ENCODE assay signal across 10 cellular contexts in the genomic region with DNA sequence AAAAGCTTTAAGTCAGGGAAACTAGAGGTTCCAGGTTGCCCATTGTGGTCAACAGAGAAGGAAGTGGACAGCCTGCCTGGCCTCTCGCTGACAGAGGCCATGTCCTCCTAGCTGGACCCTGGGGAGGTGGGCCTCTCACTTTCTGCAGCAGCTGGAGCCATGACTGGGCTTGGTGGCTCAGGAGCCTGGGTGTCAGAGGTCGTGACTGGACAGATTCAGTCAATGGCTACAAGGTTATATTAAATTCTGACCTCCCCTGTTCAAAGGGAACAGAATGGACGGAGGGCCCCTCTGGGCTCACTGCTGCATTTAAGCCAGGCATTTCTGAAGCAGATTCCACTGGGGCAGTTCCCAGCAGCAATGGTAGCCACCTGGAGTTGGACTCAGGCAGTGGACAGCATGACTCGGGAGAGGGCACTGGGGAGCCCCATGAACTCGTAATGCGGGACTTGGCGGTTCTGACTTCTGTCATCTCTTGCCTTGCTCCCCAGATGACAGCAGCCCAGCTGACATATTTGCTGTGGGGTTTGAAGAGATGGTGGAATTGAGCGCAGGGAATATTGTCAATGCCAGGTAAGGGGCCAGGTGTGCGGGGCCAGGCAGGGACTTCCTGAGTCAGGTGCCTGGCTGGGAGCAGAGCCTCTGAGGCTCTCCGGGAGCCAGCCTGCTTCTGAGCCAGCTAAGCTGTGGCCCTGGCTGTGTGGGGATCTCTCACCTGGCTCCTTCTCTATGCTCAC.
DNase-seq lines count a peak whose midpoint lies in the region; ATAC-seq, FAIRE-seq and TF ChIP-seq lines count a peak whose summit lies in the region.
"Had no signal": no experiment of that assay in that cellular context is flagged by ENCODE, and none has a peak within 500 bp of the region (broad histone marks: within the 10 kb centered on the region; RNA-seq: fewer than 3 reads in every experiment).

No MANE protein-coding gene starts in this region.

- H3K4me2 ChIP-seq in PC-9 (peak overlapping the region; percentile 55), H1 (ENCODE audit: insufficient read depth in 1 of 2, low read depth in 2 of 2, low read length in 2 of 2) (no peak overlapping the region)

- 89% methylated on average over 10 of the region's 10 CpGs; no CpG with 5 or more reads in 1 of the 2 experiments for WGBS in H1 (ENCODE audit: extremely low coverage in 1 of 2, insufficient coverage in 1 of 2, insufficient read length in 1 of 2, insufficient replicate concordance in 2 of 2, low coverage in 1 of 2, low lambda C conversion rate in 2 of 2, missing lambda C conversion rate in 1 of 2), 2 experiments
- WGBS in prostate gland, result 78% methylated on average over 10 of the region's 10 CpGs

- no peaks in the 10 kb centered on the region for H3K27me3 ChIP-seq in PC-9 (ENCODE audit: insufficient read depth, low read depth)
- no peaks in the 10 kb centered on the region for H3K27me3 ChIP-seq in H1 (replicated peaks in 1 of 4; ENCODE audit: control insufficient read depth in 3 of 4, extremely low read depth in 1 of 4, insufficient read depth in 3 of 4, low read length in 3 of 4)
- no peaks in the 10 kb centered on the region for H3K27me3 ChIP-seq in prostate gland (replicated peaks; ENCODE audit: insufficient read depth)
- H3K27me3 ChIP-seq: neutrophil had no signal

- no peak overlapping the region for H2BK12ac ChIP-seq in H1 (ENCODE audit: low read depth, low read length)

- TF ChIP-seq CTCF in PC-9 (conservative IDR thresholded peaks at IDR 0.05) (no peak), H1 (IDR thresholded peaks at IDR 0.05; ENCODE audit: control extremely low read depth in 1 of 3, insufficient read depth in 1 of 3, low read depth in 1 of 3, low read length in 3 of 3) (no peak), prostate gland (IDR thresholded peaks at IDR 0.05) (no peak)

- no peak overlapping the region for H3K18ac ChIP-seq in H1 (ENCODE audit: extremely low read depth, low read length)

- no peaks in the 10 kb centered on the region for H3K9me2 ChIP-seq in PC-9 (ENCODE audit: insufficient read depth)

- no peak for ATAC-seq in GM21360 (IDR thresholded peaks at IDR 0.05; ENCODE audit: unreplicated experiment)

- peaks cover 40% of the 10 kb centered on the region for H3F3A ChIP-seq in PC-9 (ENCODE audit: insufficient read depth, low read depth)

- no peaks in the 10 kb centered on the region; the same call in 1 of the 2 replicates for H3K23me2 ChIP-seq in H1 (ENCODE audit: low read depth, low read length)

- H2BK20ac ChIP-seq in H1 (ENCODE audit: low read length), result no peak overlapping the region

- no peaks in the 10 kb centered on the region for H3K79me1 ChIP-seq in H1 (ENCODE audit: low read depth, low read length)

- no peak overlapping the region for H3K9ac ChIP-seq in H1 (replicated peaks in 1 of 4; ENCODE audit: extremely low read depth in 1 of 4, low read depth in 3 of 4, low read length in 3 of 4)

- H3K4ac ChIP-seq in H1 (replicated peaks; ENCODE audit: insufficient read length, low read depth, low read length), result no peak overlapping the region

- no peak for TF ChIP-seq RAD21 in H1 (IDR thresholded peaks at IDR 0.05 in 1 of 2, conservative IDR thresholded peaks at IDR 0.05 in 1 of 2; ENCODE audit: low read depth in 2 of 2, low read length in 2 of 2)

- no peak overlapping the region for H2AK5ac ChIP-seq in H1 (ENCODE audit: low read depth, low read length)

- no peak overlapping the region for H4K91ac ChIP-seq in H1 (replicated peaks; ENCODE audit: insufficient read length, low read length)

- no peak overlapping the region for H4K5ac ChIP-seq in H1 (ENCODE audit: insufficient read length, low read depth, low read length)

- H3K36me3 ChIP-seq in PC-9 (ENCODE audit: low read depth), result peaks cover 30% of the 10 kb centered on the region
- peaks cover 0 to 2% (median under 1%) of the 10 kb centered on the region in 4 experiments; a peak in 1 of 8 replicates for H3K36me3 ChIP-seq in H1 (ENCODE audit: control insufficient read depth in 2 of 4, insufficient read depth in 4 of 4, low read length in 3 of 4)
- H3K36me3 ChIP-seq in prostate gland, result no peaks in the 10 kb centered on the region

- no peak overlapping the region for H2BK5ac ChIP-seq in H1 (ENCODE audit: low read depth, low read length)

- TSS peak; percentile 36 for BruUV-seq in PC-9 (replicated peaks; lab: Mats Ljungman, UMichigan)

- intact Hi-C loops in PC-9 (cut with micrococcal nuclease; ENCODE audit: unreplicated experiment) (loop anchor here (1.0 to 5.0 kb wide), 3 partner anchors 28 to 82 kb away; no protein-coding TSS in a partner anchor), prostate gland (cut with DNase I) (no loop called here), head of caudate nucleus (cut with DNase I) (loop anchor here (10.0 kb wide), 1 partner anchor 314 kb away; no protein-coding TSS in a partner anchor)

- peak overlapping the region; percentile 83 for H3K27ac ChIP-seq in PC-9
- H3K27ac ChIP-seq in H1 (ENCODE audit: low read depth, low read length), result no peak overlapping the region
- peak overlapping the region; percentile 13 to 25 for H3K27ac ChIP-seq in prostate gland
- H3K27ac ChIP-seq: neutrophil had no signal

- H3K4me3 ChIP-seq in PC-9, result no peak overlapping the region
- H3K4me3 ChIP-seq in H1 (ENCODE audit: extremely low read depth in 1 of 4, insufficient read depth in 2 of 4, low read depth in 3 of 4, low read length in 4 of 4), result no peak overlapping the region
- H3K4me3 ChIP-seq in prostate gland, result no peak overlapping the region

- TF ChIP-seq EP300 in H1 (IDR thresholded peaks at IDR 0.05; ENCODE audit: borderline replicate concordance in 1 of 2, low read depth in 2 of 2, low read length in 2 of 2), result no peak

- H4K20me1 ChIP-seq in PC-9 (ENCODE audit: insufficient read depth) (no peaks in the 10 kb centered on the region), H1 (replicated peaks in 1 of 2; ENCODE audit: control insufficient read depth in 1 of 2, insufficient read depth in 2 of 2, low read length in 2 of 2) (peaks cover 0 to 2% of the 10 kb centered on the region in 2 experiments)

- H4K8ac ChIP-seq in H1 (ENCODE audit: extremely low read depth, insufficient read depth, low read length), result peak overlapping the region; percentile 53; the same call in 1 of the 2 replicates

- no peak overlapping the region for H3K56ac ChIP-seq in H1 (replicated peaks; ENCODE audit: insufficient read length, low read depth, low read length)

- H3K79me2 ChIP-seq in PC-9 (ENCODE audit: low read depth) (no peaks in the 10 kb centered on the region), H1 (ENCODE audit: control insufficient read depth in 1 of 2, insufficient read depth in 2 of 2, low read length in 2 of 2) (no peaks in the 10 kb centered on the region)

- H3K23ac ChIP-seq in H1 (ENCODE audit: insufficient read length), result no peak overlapping the region

- H3K9me3 ChIP-seq in PC-9 (ENCODE audit: insufficient read depth, low read depth) (no peaks in the 10 kb centered on the region), H1 (ENCODE audit: insufficient read depth in 2 of 2, low read depth in 1 of 2, low read length in 1 of 2) (no peaks in the 10 kb centered on the region), prostate gland (no peaks in the 10 kb centered on the region)
- H3K9me3 ChIP-seq: neutrophil had no signal

- CTCF ChIA-PET in PC-9 (lab: Charles Lee) (no interaction called here), H1 (lab: Charles Lee; ENCODE audit: partially characterized antibody) (interaction anchor here (0.6 to 1.6 kb wide), 5 partner anchors 8 to 92 kb away, joined by 3 read pairs; no protein-coding TSS in a partner anchor)

- H2AFZ ChIP-seq in PC-9 (no peak overlapping the region), H1 (ENCODE audit: low read length) (no peak overlapping the region)

- FAIRE-seq in H1 (lab: Jason Lieb, UNC), result no peak
- FAIRE-seq: D721Med had no signal

- TF ChIP-seq POLR2A in H1 (IDR thresholded peaks at IDR 0.05; ENCODE audit: control extremely low read depth in 1 of 2, low read depth in 2 of 2, low read length in 2 of 2) (no peak), prostate gland (IDR thresholded peaks at IDR 0.05) (no peak)

- POLR2A ChIA-PET in PC-9 (lab: Charles Lee; ENCODE audit: unreplicated experiment), result interaction anchor here (0.7 kb wide), 1 partner anchor 934 kb away, joined by 4 read pairs; no protein-coding TSS in a partner anchor
- POLR2A ChIA-PET in H1 (lab: Charles Lee; ENCODE audit: partially characterized antibody), result interaction anchor here (0.6 kb wide), 1 partner anchor 14 kb away, joined by 4 read pairs; no protein-coding TSS in a partner anchor

- DNase-seq in COLO668 (lab: John Stamatoyannopoulos, UW; ENCODE audit: unreplicated experiment) (peak; percentile 69), PC-9 (no peak), H1 (ENCODE audit: low read depth in 1 of 2, low spot score in 2 of 2) (no peak), prostate gland (ENCODE audit: low spot score) (no peak), head of caudate nucleus (no peak), C1 segment of cervical spinal cord (lab: John Stamatoyannopoulos, UW) (no peak)
- DNase-seq: NCI-H524 treated with DMSO at 0.1 percent for 48 hours had no signal

- no peak overlapping the region for H3K14ac ChIP-seq in H1 (ENCODE audit: insufficient read length)

- H2BK15ac ChIP-seq in H1 (ENCODE audit: low read length), result no peak overlapping the region

- H3K4me1 ChIP-seq in PC-9 (replicated peaks; ENCODE audit: insufficient read depth), result peaks cover 49% of the 10 kb centered on the region
- peaks cover 0 to 1% (median 0%) of the 10 kb centered on the region in 4 experiments; a peak in 2 of 7 replicates for H3K4me1 ChIP-seq in H1 (replicated peaks in 1 of 4; ENCODE audit: control insufficient read depth in 3 of 4, insufficient read depth in 4 of 4, low read length in 3 of 4)
- H3K4me1 ChIP-seq in prostate gland (replicated peaks), result no peaks in the 10 kb centered on the region

- H2BK120ac ChIP-seq in H1 (replicated peaks; ENCODE audit: low read depth, low read length), result no peak overlapping the region

TF ChIP-seq in H1, 55 proteins besides CTCF, POLR2A, EP300 and RAD21 (continues in another document):
- TF ChIP-seq MAFK (IDR thresholded peaks at IDR 0.05; ENCODE audit: low read depth, low read length), result no peak
- no peak for TF ChIP-seq SIRT6 (IDR thresholded peaks at IDR 0.05; ENCODE audit: low read length)
- TF ChIP-seq, protein P1, sequence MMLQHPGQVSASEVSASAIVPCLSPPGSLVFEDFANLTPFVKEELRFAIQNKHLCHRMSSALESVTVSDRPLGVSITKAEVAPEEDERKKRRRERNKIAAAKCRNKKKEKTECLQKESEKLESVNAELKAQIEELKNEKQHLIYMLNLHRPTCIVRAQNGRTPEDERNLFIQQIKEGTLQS (IDR thresholded peaks at IDR 0.05; ENCODE audit: insufficient read depth, low read depth, low read length), result no peak
- TF ChIP-seq JUND (IDR thresholded peaks at IDR 0.05; ENCODE audit: low read length), result no peak
- no peak for TF ChIP-seq TAF1 (IDR thresholded peaks at IDR 0.05; ENCODE audit: low read depth, low read length)
- TF ChIP-seq PHF8 (conservative IDR thresholded peaks at IDR 0.05; ENCODE audit: low read depth, low read length), result no peak
- TF ChIP-seq KDM1A (IDR thresholded peaks at IDR 0.05; ENCODE audit: borderline replicate concordance, low read length), result no peak
- no peak for TF ChIP-seq SP1 (IDR thresholded peaks at IDR 0.05; ENCODE audit: low read depth, low read length)
- TF ChIP-seq HDAC6 (IDR thresholded peaks at IDR 0.05; ENCODE audit: low read depth, low read length), result no peak
- TF ChIP-seq SUZ12 (IDR thresholded peaks at IDR 0.05; ENCODE audit: low read length), result no peak
